In genomic region chr1:202016022-202016624, GRCh38 we compare ENCODE assay signal across 18 cellular contexts. TPM values are rescaled to one million over a fixed set of nuclear protein-coding genes. Genes with fewer than 3 reads are reported as not detected.
A peak's percentile ranks its signal among the peaks of the same experiment; 100 is the strongest.
DNase-seq lines count a peak whose midpoint lies in the region; ATAC-seq, FAIRE-seq and TF ChIP-seq lines count a peak whose summit lies in the region.
"Had no signal": no experiment of that assay in that cellular context is flagged by ENCODE, and none has a peak within 500 bp of the region (broad histone marks: within the 10 kb centered on the region; RNA-seq: fewer than 3 reads in every experiment).

No MANE protein-coding gene starts in this region.

- FAIRE-seq in pancreas (lab: Jason Lieb, UNC), result no peak
- FAIRE-seq: G401.6, TTC549 had no signal

- DNase-seq in Caco-2, result no peak
- no peak for DNase-seq in RWPE1 (ENCODE audit: low spot score)
- DNase-seq in fibroblast of gingiva (ENCODE audit: low read depth), result peak; percentile 50
- DNase-seq in pancreas, result no peak
- no peak for DNase-seq in NCI-H1694 treated with DMSO at 0.1 percent for 48 hours (lab: John Stamatoyannopoulos, UW)
- no peak for DNase-seq in NCI-H2081 treated with DMSO at 0.1 percent for 48 hours (lab: John Stamatoyannopoulos, UW)
- DNase-seq in NOMO-1 (lab: John Stamatoyannopoulos, UW; ENCODE audit: unreplicated experiment in 2 of 2), result no peak
- DNase-seq: dorsolateral prefrontal cortex, foreskin keratinocyte, mesendoderm, occipital lobe, spleen had no signal

- BruUV-seq in Caco-2 (replicated peaks; lab: Mats Ljungman, UMichigan), result no TSS peak

- TF ChIP-seq CTCF in Caco-2 (IDR thresholded peaks at IDR 0.05; ENCODE audit: insufficient read depth in 1 of 2, low read depth in 1 of 2, low read length in 1 of 2, severe bottlenecking in 1 of 2, unreplicated experiment in 1 of 2) (no peak), RWPE1 (conservative IDR thresholded peaks at IDR 0.05; ENCODE audit: low read depth) (no peak), pancreas (IDR thresholded peaks at IDR 0.05) (no peak)

- H3K9me3 ChIP-seq in Caco-2 (no peaks in the 10 kb centered on the region), pancreas (no peaks in the 10 kb centered on the region)
- H3K9me3 ChIP-seq: ascending aorta, spleen had no signal

- peaks cover 40% of the 10 kb centered on the region for H3K4me1 Mint-ChIP-seq in Caco-2 (ENCODE audit: low read depth, unreplicated experiment)

- intact Hi-C loops in Caco-2 (cut with micrococcal nuclease; ENCODE audit: unreplicated experiment) (no loop called here), pancreas (cut with DNase I) (no loop called here)

- H3K4me3 Mint-ChIP-seq in Caco-2 (ENCODE audit: unreplicated experiment), result peak overlapping the region; percentile 58

- H3K27ac ChIP-seq in RWPE1 (peak overlapping the region; percentile 36), pancreas (peak overlapping the region in 2 of 4 donors; percentile 91 to 97)
- H3K27ac ChIP-seq: ascending aorta, C4-2B, dorsolateral prefrontal cortex, foreskin keratinocyte, spleen had no signal

- H3K4me1 ChIP-seq in Caco-2, result peaks cover 59% of the 10 kb centered on the region
- peaks cover 30 to 40% (median 37%) of the 10 kb centered on the region in 3 donors for H3K4me1 ChIP-seq in pancreas
- H3K4me1 ChIP-seq: ascending aorta, spleen had no signal

- peaks cover 79% of the 10 kb centered on the region for H3K36me3 Mint-ChIP-seq in Caco-2 (ENCODE audit: insufficient read depth, unreplicated experiment)

- peak overlapping the region; percentile 75 for H3K27ac Mint-ChIP-seq in Caco-2 (ENCODE audit: unreplicated experiment)

- WGBS in pancreas, 2 donors, result 42 to 48% methylated on average over 6 of the region's 6 CpGs

- H3K27me3 ChIP-seq in Caco-2 (replicated peaks; ENCODE audit: control insufficient read depth, insufficient read depth, low read length) (no peaks in the 10 kb centered on the region), pancreas (no peaks in the 10 kb centered on the region)
- H3K27me3 ChIP-seq: ascending aorta, dorsolateral prefrontal cortex, foreskin keratinocyte had no signal

- no peaks in the 10 kb centered on the region for H3K9me3 Mint-ChIP-seq in Caco-2 (ENCODE audit: unreplicated experiment)

- no peak for ATAC-seq in pancreas
- no peak for ATAC-seq in HG03045 (IDR thresholded peaks at IDR 0.05; ENCODE audit: unreplicated experiment)
- ATAC-seq: foreskin keratinocyte had no signal

- H3K36me3 ChIP-seq in Caco-2 (ENCODE audit: control insufficient read depth, insufficient read depth, low read length), result peaks cover 20% of the 10 kb centered on the region
- peaks cover 5 to 48% (median 13%) of the 10 kb centered on the region in 3 donors for H3K36me3 ChIP-seq in pancreas
- H3K36me3 ChIP-seq: ascending aorta had no signal

- no peak overlapping the region for H3K4me3 ChIP-seq in Caco-2 (ENCODE audit: low read depth, low read length)
- peak overlapping the region in 3 of 4 donors; percentile 1 to 96 (median 83) for H3K4me3 ChIP-seq in pancreas
- H3K4me3 ChIP-seq: ascending aorta, dorsolateral prefrontal cortex, spleen had no signal

- CTCF ChIA-PET in Caco-2 (lab: Charles Lee), result interaction anchor here (1.1 kb wide), 1 partner anchor 33 kb away, joined by 3 read pairs; no protein-coding TSS in a partner anchor
- CTCF ChIA-PET in RWPE1 (lab: Yijun Ruan, JAX), result interaction anchor here (0.6 to 1.7 kb wide), 3 partner anchors 40 to 176 kb away, joined by 3 to 4 read pairs (median 3); no protein-coding TSS in a partner anchor

- POLR2A ChIA-PET in Caco-2 (lab: Charles Lee), result interaction anchor here (0.6 to 2.5 kb wide), 2 partner anchors 19 to 61 kb away, joined by 3 to 24 read pairs; no protein-coding TSS in a partner anchor
- POLR2A ChIA-PET in RWPE1 (lab: Yijun Ruan, JAX; ENCODE audit: low non-redundant PET), result no interaction called here

- no peaks in the 10 kb centered on the region for H3K27me3 Mint-ChIP-seq in Caco-2 (ENCODE audit: insufficient read depth, unreplicated experiment)

RNA-seq across cellular contexts. Expression of gene ELF3, which starts 5.7 kb away (rescaled TPM):
- total RNA-seq in Caco-2 (2022) (116 and 126 TPM in 2 replicates), pancreas (100 to 1,000 TPM in 5 of 6 donors, 10 to 100 TPM in 1; 99.3 to 278 (median 158) TPM)
- polyA plus RNA-seq in pancreas, result 100 to 1,000 TPM; 284 to 447 TPM
- total RNA-seq: SK-MEL-5 had no signal

RNA-seq across cellular contexts. Expression of gene RNPEP, which starts 33.7 kb away (rescaled TPM):
- total RNA-seq in Caco-2 (2022), result 75.9 and 83.0 TPM in 2 replicates
- total RNA-seq in pancreas, result 10 to 100 TPM; 19.8 to 37.6 (median 26.5) TPM
- 10 to 100 TPM; 29.0 to 43.5 TPM for polyA plus RNA-seq in pancreas
